In the genomic region with DNA sequence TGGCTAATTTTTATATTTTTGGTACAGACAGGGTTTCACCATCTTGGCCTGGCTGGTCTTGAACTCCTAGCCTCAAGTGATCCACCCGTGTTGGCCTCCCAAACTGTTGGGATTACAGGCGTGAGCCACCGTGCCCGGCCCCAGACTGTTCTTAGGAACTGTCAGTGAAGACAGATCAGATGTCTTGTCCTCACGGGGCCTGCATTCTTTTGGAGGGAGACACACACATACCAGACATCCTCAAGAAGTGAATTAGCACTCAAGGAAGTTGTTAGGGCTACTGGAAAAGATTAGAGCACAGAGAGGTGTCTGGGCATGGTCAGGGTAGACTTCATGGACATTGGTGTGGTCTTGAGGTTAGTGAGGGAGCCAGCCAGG, we compare ENCODE assay signal across 17 cellular contexts. TPM values are rescaled to one million over a fixed set of nuclear protein-coding genes. Genes with fewer than 3 reads are reported as not detected.
DNase-seq lines count a peak whose midpoint lies in the region; ATAC-seq and TF ChIP-seq lines count a peak whose summit lies in the region.
"Had no signal": no experiment of that assay in that cellular context is flagged by ENCODE, and none has a peak within 500 bp of the region (broad histone marks: within the 10 kb centered on the region; RNA-seq: fewer than 3 reads in every experiment).

No MANE protein-coding gene starts in this region.

- no peak overlapping the region for H3K4me3 ChIP-seq in SJSA1
- no peak overlapping the region for H3K4me3 ChIP-seq in foreskin fibroblast (ENCODE audit: low read depth in 1 of 2, low read length in 2 of 2)
- no peak overlapping the region for H3K4me3 ChIP-seq in smooth muscle cell
- H3K4me3 ChIP-seq: cardiac muscle cell had no signal

- H3K27me3 Mint-ChIP-seq in glutamatergic neuron (ENCODE audit: unreplicated experiment): peaks cover 4% of the 10 kb centered on the region

- no peak overlapping the region for H3K4me3 Mint-ChIP-seq in glutamatergic neuron (ENCODE audit: unreplicated experiment)

- ATAC-seq in GM21825 (IDR thresholded peaks at IDR 0.05; ENCODE audit: unreplicated experiment): no peak

- no peak overlapping the region for H2AFZ ChIP-seq in smooth muscle cell (ENCODE audit: low read depth)

- H3K27ac ChIP-seq in SJSA1: peak overlapping the region; percentile 82
- peak overlapping the region; percentile 94 for H3K27ac ChIP-seq in smooth muscle cell (ENCODE audit: low read depth)
- H3K27ac ChIP-seq: cardiac muscle cell had no signal

- H3K4me1 Mint-ChIP-seq in glutamatergic neuron (ENCODE audit: low read depth, unreplicated experiment): no peaks in the 10 kb centered on the region

- H3K9me3 ChIP-seq in SJSA1 (replicated peaks) (no peaks in the 10 kb centered on the region), smooth muscle cell (replicated peaks; ENCODE audit: low read depth) (no peaks in the 10 kb centered on the region)

- WGBS in smooth muscle cell (ENCODE audit: low lambda C conversion rate): 53% methylated on average over 5 of the region's 5 CpGs

- DNase-seq in ELR (ENCODE audit: low read depth) (peak; percentile 54), SJSA1 (ENCODE audit: low read depth in 1 of 2, low spot score in 2 of 2) (no peak), foreskin fibroblast (peak; percentile 54 to 63), smooth muscle cell (lab: John Stamatoyannopoulos, UW; ENCODE audit: unreplicated experiment) (no peak), glutamatergic neuron (no peak), inferior parietal cortex (ENCODE audit: extremely low spot score) (no peak)
- DNase-seq in activated CD4-positive, alpha-beta T cell treated with anti-CD3 and anti-CD28 coated beads for 48 hours: no peak
- DNase-seq: activated gamma-delta T cell treated with Interleukin-2 at 50 U/mL for 16 hours; GF-D8; NCI-H1105; NCI-H446 treated with DMSO at 0.1 percent for 48 hours; stimulated activated CD4-positive, alpha-beta T cell treated with anti-CD3 and anti-CD28 coated beads, Interleukin-4, amount 100 ng/mL, for 4 hours had no signal

- H3K79me2 ChIP-seq in smooth muscle cell (ENCODE audit: low read depth): no peaks in the 10 kb centered on the region

- H3K9me3 Mint-ChIP-seq in glutamatergic neuron (ENCODE audit: unreplicated experiment): peaks cover 1% of the 10 kb centered on the region
- H3K9me3 Mint-ChIP-seq: CD4-positive, alpha-beta memory T cell had no signal

- H3K4me1 ChIP-seq in SJSA1 (replicated peaks): peaks cover 34% of the 10 kb centered on the region
- H3K4me1 ChIP-seq in smooth muscle cell (ENCODE audit: low read depth): peaks cover 6% of the 10 kb centered on the region

- H3K27ac Mint-ChIP-seq in glutamatergic neuron (ENCODE audit: unreplicated experiment): no peak overlapping the region

- H3F3A ChIP-seq in smooth muscle cell (ENCODE audit: low read depth): peaks cover 19% of the 10 kb centered on the region

- H4K20me1 ChIP-seq in smooth muscle cell (ENCODE audit: low read depth): no peaks in the 10 kb centered on the region

- no peak overlapping the region for H3K9ac ChIP-seq in smooth muscle cell (ENCODE audit: low read depth)

- no peak for TF ChIP-seq CTCF in foreskin fibroblast (IDR thresholded peaks at IDR 0.05; ENCODE audit: low read depth, low read length)
- no peak for TF ChIP-seq CTCF in smooth muscle cell (IDR thresholded peaks at IDR 0.05; ENCODE audit: borderline replicate concordance, insufficient read depth, poor library complexity, severe bottlenecking)
- TF ChIP-seq CTCF in glutamatergic neuron (IDR thresholded peaks at IDR 0.05; ENCODE audit: partially characterized antibody, unreplicated experiment): no peak

- peak overlapping the region; percentile 57 for H3K4me2 ChIP-seq in smooth muscle cell

- no peaks in the 10 kb centered on the region for H3K27me3 ChIP-seq in SJSA1 (replicated peaks)
- no peaks in the 10 kb centered on the region for H3K27me3 ChIP-seq in smooth muscle cell (ENCODE audit: low read depth)
- H3K27me3 ChIP-seq: cardiac muscle cell had no signal

- H3K36me3 Mint-ChIP-seq in glutamatergic neuron (ENCODE audit: unreplicated experiment): no peaks in the 10 kb centered on the region
- H3K36me3 Mint-ChIP-seq: CD4-positive, alpha-beta memory T cell had no signal

- H3K36me3 ChIP-seq in SJSA1: no peaks in the 10 kb centered on the region
- no peaks in the 10 kb centered on the region for H3K36me3 ChIP-seq in smooth muscle cell (ENCODE audit: low read depth)
- H3K36me3 ChIP-seq: cardiac muscle cell had no signal

RNA-seq across cellular contexts. Expression of a gene that starts 10.3 kb away (rescaled TPM):
- total RNA-seq in SJSA1 (2014; rRNA removed; shearing (Covaris generic)): not detected in 2 replicates
- total RNA-seq in smooth muscle cell (7.3 and 12.5 TPM in 2 replicates), glutamatergic neuron (ENCODE audit: unreplicated experiment) (5.9 TPM)
- 6.9 and 14.0 TPM in 2 replicates for polyA plus RNA-seq in smooth muscle cell
- polyA plus RNA-seq: CD4-positive, alpha-beta memory T cell had no signal

RNA-seq across cellular contexts. Expression of a gene that starts 12.8 kb away (rescaled TPM):
- total RNA-seq in SJSA1 (2014; rRNA removed; shearing (Covaris generic)): 9.6 and 19.3 TPM in 2 replicates
- total RNA-seq in smooth muscle cell: 7.7 and 10.1 TPM in 2 replicates
- polyA plus RNA-seq in smooth muscle cell: 16.9 and 17.1 TPM in 2 replicates
- 40.5 TPM for total RNA-seq in glutamatergic neuron (ENCODE audit: unreplicated experiment)

RNA-seq across cellular contexts. Expression of a gene that starts 36.3 kb away (rescaled TPM):
- not detected in 2 replicates for total RNA-seq in SJSA1 (2014; rRNA removed; shearing (Covaris generic))
- 0.27 and 0.36 TPM in 2 replicates for total RNA-seq in smooth muscle cell
- polyA plus RNA-seq in smooth muscle cell: 0.18 and 0.65 TPM in 2 replicates
- not detected for total RNA-seq in glutamatergic neuron (ENCODE audit: unreplicated experiment)
- total RNA-seq: CD4-positive, alpha-beta memory T cell; endothelial cell of umbilical vein; pulmonary artery endothelial cell had no signal
- polyA plus RNA-seq: CD4-positive, alpha-beta memory T cell had no signal

Comparison
In these comparisons a context has a peak if more than half of its experiments do, and no peak if none do; other contexts are left out.
1. DNase-seq: peak in ELR (single experiment) and foreskin fibroblast (2 of 2); none in SJSA1 (0 of 2), smooth muscle cell (single experiment), glutamatergic neuron (single experiment), inferior parietal cortex (single experiment) and activated CD4-positive, alpha-beta T cell treated with anti-CD3 and anti-CD28 coated beads for 48 hours (single experiment).